Comparison of ENCODE assay signal across 9 cellular contexts in the genomic region with DNA sequence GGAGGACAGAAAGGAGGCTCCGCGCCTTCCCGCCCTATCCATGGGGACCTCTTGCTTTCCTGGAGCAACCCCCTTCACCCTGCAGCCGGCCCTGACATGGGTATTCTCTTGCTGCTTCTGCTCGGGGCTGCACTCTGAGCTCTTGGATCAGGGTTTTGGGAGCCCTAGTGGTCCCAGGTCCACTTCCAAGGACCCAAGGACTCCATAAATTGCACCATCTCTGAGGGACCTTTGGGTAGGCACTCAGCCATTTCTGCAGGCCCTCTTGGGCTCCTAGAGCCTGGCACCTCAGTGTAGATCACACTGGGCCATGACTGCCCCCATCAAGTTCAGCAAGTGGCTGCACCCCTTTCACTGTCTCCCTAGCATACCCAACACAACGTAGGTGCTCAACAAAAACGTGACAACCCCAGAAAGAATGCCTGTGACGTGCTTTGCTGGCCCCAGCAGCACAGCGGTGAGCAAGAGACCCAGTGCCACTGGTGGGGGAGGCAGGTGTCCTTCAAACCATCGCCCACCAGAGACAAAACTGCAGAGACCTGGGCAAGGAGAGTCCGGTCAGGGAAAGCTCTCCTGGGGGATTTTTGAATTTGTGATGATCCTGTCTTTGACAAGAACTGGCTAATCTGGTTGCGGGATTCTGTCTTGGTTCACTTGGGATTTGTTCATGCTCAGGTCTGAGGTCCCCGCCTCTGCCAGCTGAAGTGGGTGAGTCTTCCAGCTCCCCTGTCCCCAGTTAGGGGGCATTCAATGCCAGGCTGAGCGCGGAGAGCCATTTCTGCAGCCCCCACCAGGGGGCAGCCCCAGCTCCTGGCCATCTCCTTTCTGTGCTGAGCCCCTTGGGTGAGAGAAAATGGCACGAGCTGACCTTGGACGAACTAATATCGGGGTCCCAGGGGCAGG. TPM values are rescaled to one million over a fixed set of nuclear protein-coding genes. Genes with fewer than 3 reads are reported as not detected.
A peak's percentile ranks its signal among the peaks of the same experiment; 100 is the strongest.
DNase-seq lines count a peak whose midpoint lies in the region; ATAC-seq and TF ChIP-seq lines count a peak whose summit lies in the region.
"Had no signal": no experiment of that assay in that cellular context is flagged by ENCODE, and none has a peak within 500 bp of the region (broad histone marks: within the 10 kb centered on the region; RNA-seq: fewer than 3 reads in every experiment).

No MANE protein-coding gene starts in this region.

- intact Hi-C loops in cardiac septum (cut with DNase I) = no loop called here
- intact Hi-C loops in right cardiac atrium (cut with DNase I) = no loop called here

- peaks cover 43% of the 10 kb centered on the region for H3K27me3 Mint-ChIP-seq in activated naive CD8-positive, alpha-beta T cell treated with anti-CD3 and anti-CD28 coated beads for 36 hours

- no peaks in the 10 kb centered on the region for H3K36me3 ChIP-seq in cardiac muscle cell

- H3K4me3 ChIP-seq in cardiac muscle cell = no peak overlapping the region
- H3K4me3 ChIP-seq in right cardiac atrium (ENCODE audit: low read length) = no peak overlapping the region

- H3K4me3 Mint-ChIP-seq in activated naive CD8-positive, alpha-beta T cell treated with anti-CD3 and anti-CD28 coated beads for 36 hours = no peak overlapping the region

- ATAC-seq in right cardiac atrium (peak; percentile 32 to 41), GM21526 (IDR thresholded peaks at IDR 0.05; ENCODE audit: low FRiP score, unreplicated experiment) (no peak), GM21367 (IDR thresholded peaks at IDR 0.05; ENCODE audit: unreplicated experiment) (no peak)

- H3K9me3 Mint-ChIP-seq in activated naive CD8-positive, alpha-beta T cell treated with anti-CD3 and anti-CD28 coated beads for 36 hours = no peaks in the 10 kb centered on the region

- H3K27ac Mint-ChIP-seq in activated naive CD8-positive, alpha-beta T cell treated with anti-CD3 and anti-CD28 coated beads for 36 hours = no peak overlapping the region

- H3K4me1 ChIP-seq in cardiac muscle cell (ENCODE audit: low read depth) = no peaks in the 10 kb centered on the region
- H3K4me1 ChIP-seq in right cardiac atrium (ENCODE audit: control insufficient read depth, insufficient read depth, low read length) = no peaks in the 10 kb centered on the region

- peaks cover 44% of the 10 kb centered on the region for H3K27me3 ChIP-seq in cardiac muscle cell
- H3K27me3 ChIP-seq in right cardiac atrium (ENCODE audit: control insufficient read depth, insufficient read depth) = no peaks in the 10 kb centered on the region

- WGBS in right cardiac atrium = 52% methylated on average over 18 of the region's 18 CpGs

- H3K9me3 ChIP-seq in cardiac muscle cell (ENCODE audit: low read depth) (no peaks in the 10 kb centered on the region), right cardiac atrium (ENCODE audit: control insufficient read depth, low read length) (no peaks in the 10 kb centered on the region)

- peak; percentile 79 for TF ChIP-seq CTCF in cardiac muscle cell (IDR thresholded peaks at IDR 0.05; ENCODE audit: low read depth, low read length)

- no peak overlapping the region for H3K27ac ChIP-seq in cardiac muscle cell
- H3K27ac ChIP-seq in right cardiac atrium (ENCODE audit: low read length) = no peak overlapping the region
- H3K27ac ChIP-seq: epithelial cell of prostate had no signal

- H3K36me3 Mint-ChIP-seq in activated naive CD8-positive, alpha-beta T cell treated with anti-CD3 and anti-CD28 coated beads for 36 hours = peaks cover 3% of the 10 kb centered on the region

- DNase-seq in cardiac muscle cell (ENCODE audit: low read depth in 1 of 2, low spot score in 1 of 2) = peak; percentile 33 to 55
- no peak for DNase-seq in cardiac septum (ENCODE audit: low spot score)
- DNase-seq in OCI-M1 (lab: John Stamatoyannopoulos, UW) = peak; percentile 39
- peak; percentile 45 for DNase-seq in activated naive CD8-positive, alpha-beta T cell treated with anti-CD3 and anti-CD28 coated beads for 36 hours
- DNase-seq in right cardiac atrium = peak in 1 of 3 donors; percentile 66
- peak; percentile 24 to 52 for DNase-seq in stimulated activated CD4-positive, alpha-beta T cell treated with anti-CD3 and anti-CD28 coated beads, Interleukin-2, amount 100 ng/mL, for 48 hours

- peaks cover 7% of the 10 kb centered on the region for H3K4me1 Mint-ChIP-seq in activated naive CD8-positive, alpha-beta T cell treated with anti-CD3 and anti-CD28 coated beads for 36 hours

RNA-seq across cellular contexts. Expression of gene RAB11FIP4, which starts 2.5 kb away (rescaled TPM):
- 23.1 and 23.4 TPM in 2 replicates for total RNA-seq in cardiac muscle cell
- polyA plus RNA-seq in cardiac muscle cell = 8.2 and 8.8 TPM in 2 replicates
- 4.9 TPM for total RNA-seq in cardiac septum
- 10 to 100 TPM; 16.7 to 18.7 TPM for total RNA-seq in activated naive CD8-positive, alpha-beta T cell treated with anti-CD3 and anti-CD28 coated beads for 36 hours
- 10 to 100 TPM in 1 of 4 donors, 1 to 10 TPM in 3; 5.7 to 12.3 (median 8.2) TPM for total RNA-seq in right cardiac atrium
- polyA plus RNA-seq in right cardiac atrium = 2.8 TPM

Comparison
In these comparisons a context has a peak if more than half of its experiments do, and no peak if none do; other contexts are left out.
1. ATAC-seq: peak in right cardiac atrium (2 of 2); none in GM21526 (single experiment) and GM21367 (single experiment).